1 cellular context compared by ENCODE assay signal in genomic region chr14:32075636-32076277, GRCh38.
A peak's percentile ranks its signal among the peaks of the same experiment; 100 is the strongest.
TF ChIP-seq lines count a peak whose summit lies in the region.

No MANE protein-coding gene starts in this region.

TF ChIP-seq in HepG2, 621 proteins besides CTCF, POLR2A, EP300 and RAD21 (continued from another document and continues in another):
- no peak for TF ChIP-seq ZBTB40 (IDR thresholded peaks at IDR 0.05)
- TF ChIP-seq ZBTB40 (CRISPR knock-in tag; IDR thresholded peaks at IDR 0.05): 0 out of 2 replicates have a peak, but pooled peaks have one; percentile 67
- TF ChIP-seq KLF12 (CRISPR knock-in tag; IDR thresholded peaks at IDR 0.05; ENCODE audit: borderline replicate concordance): peak; percentile 90
- peak; percentile 89 for TF ChIP-seq NPAS2 (CRISPR knock-in tag; IDR thresholded peaks at IDR 0.05; ENCODE audit: borderline replicate concordance)
- TF ChIP-seq ZSCAN31 (CRISPR knock-in tag; IDR thresholded peaks at IDR 0.05; ENCODE audit: low read depth): no peak; the same call in 1 of the 2 replicates
- TF ChIP-seq HNRNPL (IDR thresholded peaks at IDR 0.05; ENCODE audit: low read depth, low read length): peak; percentile 93
- 0 out of 2 replicates have a peak, but pooled peaks have one; percentile 91 for TF ChIP-seq ZNF136 (CRISPR knock-in tag; IDR thresholded peaks at IDR 0.05; ENCODE audit: low read depth)
- TF ChIP-seq RBFOX2 (IDR thresholded peaks at IDR 0.05; ENCODE audit: low read depth, low read length): 0 out of 2 replicates have a peak, but pooled peaks have one; percentile 15
- 0 out of 2 replicates have a peak, but pooled peaks have one; percentile 22 for TF ChIP-seq ZNF331 (CRISPR knock-in tag; IDR thresholded peaks at IDR 0.05)
- TF ChIP-seq ZBED4 (CRISPR knock-in tag; IDR thresholded peaks at IDR 0.05; ENCODE audit: borderline replicate concordance): peak; percentile 45; the same call in 1 of the 2 replicates
- TF ChIP-seq ATAD3A (CRISPR knock-in tag; IDR thresholded peaks at IDR 0.05): no peak
- TF ChIP-seq TARDBP (CRISPR knock-in tag; IDR thresholded peaks at IDR 0.05): peak; percentile 90
- no peak for TF ChIP-seq KIAA2018 (CRISPR knock-in tag; IDR thresholded peaks at IDR 0.05; ENCODE audit: borderline replicate concordance)
- TF ChIP-seq ZNF350 (CRISPR knock-in tag; IDR thresholded peaks at IDR 0.05; ENCODE audit: borderline replicate concordance, low read depth): no peak
- peak; percentile 46; the same call in 1 of the 2 replicates for TF ChIP-seq STAT6 (CRISPR knock-in tag; IDR thresholded peaks at IDR 0.05; ENCODE audit: borderline replicate concordance)
- 0 out of 2 replicates have a peak, but pooled peaks have one; percentile 23 for TF ChIP-seq ZNF160 (CRISPR knock-in tag; IDR thresholded peaks at IDR 0.05)
- peak; percentile 90; the same call in 1 of the 2 replicates for TF ChIP-seq ZNF773 (CRISPR knock-in tag; IDR thresholded peaks at IDR 0.05; ENCODE audit: borderline replicate concordance)
- peak; percentile 54; the same call in 1 of the 2 replicates for TF ChIP-seq ZIK1 (CRISPR knock-in tag; IDR thresholded peaks at IDR 0.05; ENCODE audit: borderline replicate concordance, low read depth)
- TF ChIP-seq ZNF30 (CRISPR knock-in tag; IDR thresholded peaks at IDR 0.05): peak; percentile 60; the same call in 1 of the 2 replicates
- TF ChIP-seq SPEN (CRISPR knock-in tag; IDR thresholded peaks at IDR 0.05; ENCODE audit: low read depth): peak; percentile 5; the same call in 1 of the 2 replicates
- 0 out of 2 replicates have a peak, but pooled peaks have one; percentile 28 for TF ChIP-seq ZSCAN12 (CRISPR knock-in tag; IDR thresholded peaks at IDR 0.05)
- no peak for TF ChIP-seq ZKSCAN1 (IDR thresholded peaks at IDR 0.05; ENCODE audit: low read length)
- no peak for TF ChIP-seq ZBTB33 (CRISPR knock-in tag; IDR thresholded peaks at IDR 0.05)
- TF ChIP-seq SIX1 (CRISPR knock-in tag; IDR thresholded peaks at IDR 0.05; ENCODE audit: borderline replicate concordance): no peak
- TF ChIP-seq NCOA1 (CRISPR knock-in tag; IDR thresholded peaks at IDR 0.05): peak; percentile 34; the same call in 1 of the 2 replicates
- peak; percentile 41; the same call in 1 of the 2 replicates for TF ChIP-seq ELF4 (CRISPR knock-in tag; IDR thresholded peaks at IDR 0.05; ENCODE audit: borderline replicate concordance)
- 0 out of 2 replicates have a peak, but pooled peaks have one; percentile 74 for TF ChIP-seq ZMAT3 (CRISPR knock-in tag; conservative IDR thresholded peaks at IDR 0.05)
